In the genomic region with DNA sequence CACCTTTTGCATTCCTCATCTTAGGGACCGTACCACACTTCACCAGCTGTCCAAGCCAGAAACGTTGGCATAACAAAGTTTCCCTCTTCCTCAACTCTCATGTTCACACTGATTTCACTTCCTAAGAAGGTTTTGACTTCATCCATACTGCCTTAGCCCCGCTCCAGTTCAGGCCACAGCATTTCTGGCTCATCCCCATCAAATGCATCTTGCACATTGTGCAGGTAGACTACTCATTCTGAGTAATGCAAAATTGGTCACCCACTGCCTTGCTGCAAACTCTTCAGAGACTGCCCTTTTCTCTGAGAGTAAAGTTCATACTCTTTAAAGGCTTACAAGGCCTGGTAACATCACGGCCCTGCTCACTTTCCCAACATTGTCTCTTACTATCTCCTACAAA, we compare ENCODE assay signal across 19 cellular contexts. TPM values are rescaled to one million over a fixed set of nuclear protein-coding genes. Genes with fewer than 3 reads are reported as not detected.
"Had no signal": no experiment of that assay in that cellular context is flagged by ENCODE, and none has a peak within 500 bp of the region (broad histone marks: within the 10 kb centered on the region; RNA-seq: fewer than 3 reads in every experiment).

No MANE protein-coding gene starts in this region.

- H3K27me3 ChIP-seq: foreskin keratinocyte, upper lobe of right lung had no signal

- H3K9me3 ChIP-seq: upper lobe of right lung had no signal

- ATAC-seq: activated CD4-positive, CD25-positive, alpha-beta regulatory T cell treated with anti-CD3 and anti-CD28 coated beads, Interleukin-2, amount 50 U/mL, for 24 hours; activated naive CD4-positive, alpha-beta T cell treated with anti-CD3 and anti-CD28 coated beads, Interleukin-2, amount 50 U/mL, for 72 hours; foreskin keratinocyte; left colon; upper lobe of right lung had no signal

- H3K4me3 ChIP-seq: lung, upper lobe of right lung had no signal

- H3K27ac ChIP-seq: foreskin keratinocyte, upper lobe of right lung had no signal

- H3K36me3 ChIP-seq: upper lobe of right lung had no signal

- DNase-seq: activated CD4-positive, alpha-beta T cell treated with anti-CD3 and anti-CD28 coated beads, Interleukin-2, amount 50 U/mL, for 48 hours; activated gamma-delta T cell treated with Interleukin-2 at 50 U/mL for 16 hours; amniotic stem cell; dermis blood vessel endothelial cell; effector memory CD4-positive, alpha-beta T cell; hippocampal formation; left colon; nucleus accumbens; posterior cingulate gyrus; retina; stimulated activated CD4-positive, alpha-beta T cell treated with anti-CD3 and anti-CD28 coated beads, Interleukin-1b, Interleukin-23, amount 100 ng/mL, for 48 hours; stimulated activated CD8-positive, alpha-beta memory T cell treated with anti-CD3 and anti-CD28 coated beads, Interleukin-4, amount 100 ng/mL, for 48 hours; stimulated activated naive CD4-positive, alpha-beta T cell; upper lobe of right lung had no signal

- H3K4me1 ChIP-seq: upper lobe of right lung had no signal

RNA-seq across cellular contexts. Expression of gene OIP5, which starts 9.1 kb away (rescaled TPM):
- total RNA-seq: cardiac septum had no signal
